In the genomic region with DNA sequence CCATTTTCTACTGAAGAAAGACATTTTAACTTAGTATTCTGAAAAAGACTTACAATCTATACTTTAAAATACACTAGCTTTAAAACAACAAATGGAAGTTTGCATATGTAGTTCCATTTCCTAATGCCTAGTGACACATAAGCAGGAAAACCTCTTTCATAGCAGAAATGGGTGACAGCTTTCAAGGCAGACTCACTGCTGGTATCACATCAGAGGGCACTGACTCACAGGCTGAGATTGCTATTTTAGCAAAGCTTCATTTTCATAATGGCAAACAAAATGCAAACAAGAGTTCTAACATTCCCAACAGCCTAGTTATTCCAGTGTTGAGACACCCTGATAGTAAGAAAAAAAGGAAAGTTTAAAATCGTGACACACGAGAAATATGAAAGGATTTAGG, we compare ENCODE assay signal across 13 cellular contexts. TPM values are rescaled to one million over a fixed set of nuclear protein-coding genes. Genes with fewer than 3 reads are reported as not detected.
DNase-seq lines count a peak whose midpoint lies in the region; ATAC-seq and TF ChIP-seq lines count a peak whose summit lies in the region.
"Had no signal": no experiment of that assay in that cellular context is flagged by ENCODE, and none has a peak within 500 bp of the region (broad histone marks: within the 10 kb centered on the region; RNA-seq: fewer than 3 reads in every experiment).

No MANE protein-coding gene starts in this region.

- no peak overlapping the region for H3K4me3 ChIP-seq in AG10803 (ENCODE audit: low read length)
- H3K4me3 ChIP-seq in HUES48 (ENCODE audit: low read depth, low read length): no peak overlapping the region
- no peak overlapping the region for H3K4me3 ChIP-seq in esophagus squamous epithelium

- ATAC-seq in GM19455 (IDR thresholded peaks at IDR 0.05; ENCODE audit: unreplicated experiment) (no peak), GM21576 (IDR thresholded peaks at IDR 0.05; ENCODE audit: unreplicated experiment) (no peak)
- ATAC-seq: HCT116 had no signal

- no peaks in the 10 kb centered on the region for H3K9me3 Mint-ChIP-seq in brain

- no peaks in the 10 kb centered on the region for H3K27me3 Mint-ChIP-seq in brain
- H3K27me3 Mint-ChIP-seq: progenitor cell of endocrine pancreas had no signal

- no peak for TF ChIP-seq POLR2A in esophagus squamous epithelium (IDR thresholded peaks at IDR 0.05)

- intact Hi-C loops in esophagus squamous epithelium (cut with DNase I): no loop called here

- H3K27ac Mint-ChIP-seq in brain: peak overlapping the region in 4 of 5 experiments; percentile 1 to 57 (median 48)
- H3K27ac Mint-ChIP-seq: progenitor cell of endocrine pancreas had no signal

- H3K4me1 ChIP-seq in HUES48 (ENCODE audit: control insufficient read depth, insufficient read depth, low read length) (no peaks in the 10 kb centered on the region), esophagus squamous epithelium (peaks cover 0 to 37% (median 4%) of the 10 kb centered on the region in 3 donors)

- no peak for TF ChIP-seq CTCF in AG10803 (conservative IDR thresholded peaks at IDR 0.05; ENCODE audit: low read length)
- TF ChIP-seq CTCF in brain (conservative IDR thresholded peaks at IDR 0.05): no peak
- no peak for TF ChIP-seq CTCF in esophagus squamous epithelium (IDR thresholded peaks at IDR 0.05)

- H3K4me3 Mint-ChIP-seq in brain: no peak overlapping the region

- H3K27me3 ChIP-seq in HUES48 (ENCODE audit: control insufficient read depth, insufficient read depth, low read length): no peaks in the 10 kb centered on the region
- H3K27me3 ChIP-seq in esophagus squamous epithelium: no peaks in the 10 kb centered on the region

- H3K36me3 Mint-ChIP-seq in brain: peaks cover 36% of the 10 kb centered on the region

- H3K9me3 ChIP-seq in HUES48 (ENCODE audit: control insufficient read depth, insufficient read depth, low read length) (no peaks in the 10 kb centered on the region), esophagus squamous epithelium (no peaks in the 10 kb centered on the region)

- H3K27ac ChIP-seq in HUES48 (ENCODE audit: low read depth, low read length): peak overlapping the region; percentile 35
- H3K27ac ChIP-seq in esophagus squamous epithelium: peak overlapping the region in 1 of 4 donors; percentile 31
- H3K27ac ChIP-seq: HL-60 had no signal

- H3K4me1 Mint-ChIP-seq in brain: peaks cover 18% of the 10 kb centered on the region

- H3K9ac ChIP-seq in HUES48 (ENCODE audit: low read depth, low read length): no peak overlapping the region

- H3K36me3 ChIP-seq in HUES48 (ENCODE audit: control insufficient read depth, insufficient read depth, low read length): peaks cover 55% of the 10 kb centered on the region
- peaks cover 0 to 58% (median 4%) of the 10 kb centered on the region in 3 donors for H3K36me3 ChIP-seq in esophagus squamous epithelium

- WGBS in esophagus squamous epithelium, 2 donors: 62 to 65% methylated on average over 2 of the region's 2 CpGs

- DNase-seq in AG10803 (ENCODE audit: low read depth): peak; percentile 75
- DNase-seq in myocyte (ENCODE audit: low read depth): peak; percentile 23
- no peak for DNase-seq in esophagus squamous epithelium (lab: John Stamatoyannopoulos, UW)
- DNase-seq in HPDE6-E6E7 (ENCODE audit: extremely low spot score): no peak
- DNase-seq: activated CD4-positive, CD25-positive, alpha-beta regulatory T cell treated with anti-CD3 and anti-CD28 coated beads, Interleukin-2, amount 50 U/mL, for 72 hours; NCI-H2029 had no signal

RNA-seq across cellular contexts. Expression of a gene that starts 19.0 kb away (rescaled TPM):
- 75.4 TPM for polyA plus RNA-seq in brain (ENCODE audit: insufficient read depth, low read depth, low replicate concordance)
- total RNA-seq in myocyte (104 and 111 TPM in 2 replicates), esophagus squamous epithelium (10 to 100 TPM; 55.5 to 99.0 (median 78.2) TPM)
- 61.0 TPM for polyA plus RNA-seq in myocyte (2012)

RNA-seq across cellular contexts. Expression of a gene that starts 45.1 kb away (rescaled TPM):
- polyA plus RNA-seq in brain (ENCODE audit: insufficient read depth, low read depth, low replicate concordance): 7.8 TPM
- total RNA-seq in myocyte (1.1 and 1.3 TPM in 2 replicates), esophagus squamous epithelium (1 to 10 TPM; 1.3 to 7.4 (median 3.2) TPM)
- polyA plus RNA-seq in myocyte (2012): 7.2 TPM

RNA-seq across cellular contexts. Expression of a gene that starts 45.4 kb away (rescaled TPM):
- 66.8 TPM for polyA plus RNA-seq in brain (ENCODE audit: insufficient read depth, low read depth, low replicate concordance)
- total RNA-seq in myocyte: 260 TPM in 2 replicates
- polyA plus RNA-seq in myocyte (2012): 50.9 TPM
- 100 to 1,000 TPM in 3 of 4 donors, 10 to 100 TPM in 1; 85.4 to 187 (median 145) TPM for total RNA-seq in esophagus squamous epithelium

Comparison
In these comparisons a context has a peak if more than half of its experiments do, and no peak if none do; other contexts are left out.
1. DNase-seq: peak in AG10803 (single experiment) and myocyte (single experiment); none in esophagus squamous epithelium (single experiment) and HPDE6-E6E7 (single experiment).